28 cellular contexts compared by ENCODE assay signal in the genomic region with DNA sequence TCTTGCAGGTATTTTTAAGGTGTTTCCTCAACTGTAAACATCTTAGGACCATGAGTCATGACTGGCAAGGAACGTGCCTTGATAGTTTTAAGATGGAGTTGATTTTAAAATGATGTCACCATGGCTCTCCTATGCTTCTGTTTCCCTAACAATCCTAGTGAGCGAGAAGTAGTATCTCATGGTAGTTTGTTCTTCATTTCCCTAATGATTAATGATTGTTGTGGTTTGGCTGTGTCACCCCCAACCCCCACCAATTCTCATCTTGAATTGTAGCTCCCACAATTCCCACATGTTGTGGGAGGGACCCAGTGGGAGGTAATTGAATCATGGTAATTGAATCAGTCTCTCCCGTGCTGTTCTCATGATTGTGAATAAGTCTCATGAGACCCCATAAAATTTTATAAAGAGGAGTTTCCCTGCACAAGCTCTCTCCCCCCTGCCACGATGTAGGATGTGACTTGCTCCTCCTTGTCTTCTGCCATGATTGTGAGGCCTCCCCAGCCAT. TPM values are rescaled to one million over a fixed set of nuclear protein-coding genes. Genes with fewer than 3 reads are reported as not detected.
A peak's percentile ranks its signal among the peaks of the same experiment; 100 is the strongest.
DNase-seq lines count a peak whose midpoint lies in the region; ATAC-seq lines count a peak whose summit lies in the region.
"Had no signal": no experiment of that assay in that cellular context is flagged by ENCODE, and none has a peak within 500 bp of the region (broad histone marks: within the 10 kb centered on the region; RNA-seq: fewer than 3 reads in every experiment).

No MANE protein-coding gene starts in this region.

- H2AFZ ChIP-seq in mesenchymal stem cell (ENCODE audit: low read depth, low read length): no peak overlapping the region
- H2AFZ ChIP-seq: parathyroid adenoma had no signal

- H3K9ac ChIP-seq in mesenchymal stem cell (ENCODE audit: low read length): peak overlapping the region; percentile 42
- H3K9ac ChIP-seq: BLaER1 treated with 17β-estradiol and CSF1 and Interleukin-3, amounts not matched to agents 10 nM and 100 nM; parathyroid adenoma had no signal

- H3K4me2 ChIP-seq in mesenchymal stem cell (ENCODE audit: low read length, poor library complexity, severe bottlenecking): no peak overlapping the region
- H3K4me2 ChIP-seq: BLaER1 treated with 17β-estradiol and CSF1 and Interleukin-3, amounts not matched to agents 10 nM and 100 nM had no signal

- no peak overlapping the region for H2BK12ac ChIP-seq in mesenchymal stem cell (ENCODE audit: low read length in 2 of 2)

- no peak overlapping the region for H3K4ac ChIP-seq in mesenchymal stem cell (ENCODE audit: low read depth in 1 of 2, low read length in 2 of 2)

- no peak overlapping the region for H2BK15ac ChIP-seq in mesenchymal stem cell (ENCODE audit: low read depth, poor library complexity, severe bottlenecking)

- H2BK120ac ChIP-seq in mesenchymal stem cell (ENCODE audit: low read depth, low read length): no peak overlapping the region

- no peak overlapping the region for H3K27ac ChIP-seq in mesenchymal stem cell (ENCODE audit: low read length, poor library complexity, severe bottlenecking)
- H3K27ac ChIP-seq: BLaER1 treated with 17β-estradiol and CSF1 and Interleukin-3, amounts not matched to agents 10 nM and 100 nM; breast epithelium; colonic mucosa; parathyroid adenoma; SJSA1; testis had no signal

- no peaks in the 10 kb centered on the region for H3K79me1 ChIP-seq in mesenchymal stem cell (replicated peaks; ENCODE audit: low read length, poor library complexity, severe bottlenecking)

- no peak overlapping the region for H4K91ac ChIP-seq in mesenchymal stem cell (ENCODE audit: low read length)

- no peak overlapping the region for H3K23ac ChIP-seq in mesenchymal stem cell (ENCODE audit: low read length in 2 of 2)

- no peak overlapping the region for H2AK5ac ChIP-seq in mesenchymal stem cell (ENCODE audit: low read length, severe bottlenecking)

- H3K9me3 ChIP-seq in mesenchymal stem cell (ENCODE audit: control insufficient read depth, low read length): peaks cover 6% of the 10 kb centered on the region
- H3K9me3 ChIP-seq: breast epithelium, colonic mucosa, testis had no signal

- H3K4me3 ChIP-seq in mesenchymal stem cell (ENCODE audit: insufficient read depth in 1 of 2, low read depth in 1 of 2, low read length in 2 of 2): no peak overlapping the region
- H3K4me3 ChIP-seq: BLaER1 treated with 17β-estradiol and CSF1 and Interleukin-3, amounts not matched to agents 10 nM and 100 nM; breast epithelium; colonic mucosa; SJSA1; testis had no signal

- no peak overlapping the region for H3K18ac ChIP-seq in mesenchymal stem cell (ENCODE audit: low read depth in 1 of 2, low read length in 2 of 2)

- 48% methylated on average over 3 of the region's 4 CpGs for WGBS in mesenchymal stem cell

- H3K14ac ChIP-seq in mesenchymal stem cell (ENCODE audit: low read length in 2 of 2): no peak overlapping the region

- H3K27me3 ChIP-seq in mesenchymal stem cell (ENCODE audit: control insufficient read depth in 1 of 2, insufficient read depth in 1 of 2, low read length in 2 of 2): peaks cover 6 to 24% of the 10 kb centered on the region in 2 experiments
- H3K27me3 ChIP-seq: BLaER1 treated with 17β-estradiol and CSF1 and Interleukin-3, amounts not matched to agents 10 nM and 100 nM; breast epithelium; colonic mucosa; SJSA1; testis had no signal

- H3K4me1 ChIP-seq in mesenchymal stem cell (ENCODE audit: control insufficient read depth, insufficient read depth, low read depth, low read length): peaks cover 4% of the 10 kb centered on the region
- H3K4me1 ChIP-seq: breast epithelium, colonic mucosa, parathyroid adenoma had no signal

- no peaks in the 10 kb centered on the region for H3K36me3 ChIP-seq in mesenchymal stem cell (ENCODE audit: control insufficient read depth in 1 of 2, insufficient read depth in 2 of 2, low read depth in 1 of 2, low read length in 2 of 2)
- H3K36me3 ChIP-seq: BLaER1 treated with 17β-estradiol and CSF1 and Interleukin-3, amounts not matched to agents 10 nM and 100 nM; breast epithelium; colonic mucosa; SJSA1 had no signal

- peak; percentile 28 for ATAC-seq in esophagus mucosa
- ATAC-seq in HG02938 (IDR thresholded peaks at IDR 0.05; ENCODE audit: unreplicated experiment): no peak
- no peak for ATAC-seq in GM19467 (IDR thresholded peaks at IDR 0.05; ENCODE audit: unreplicated experiment)
- no peak for ATAC-seq in GM18520 (IDR thresholded peaks at IDR 0.05; ENCODE audit: unreplicated experiment)
- ATAC-seq: activated CD4-positive, alpha-beta T cell treated with anti-CD3 and anti-CD28 coated beads for 36 hours; left ventricle myocardium superior; natural killer cell; sciatic nerve; T-cell had no signal

- no peak overlapping the region for H4K8ac ChIP-seq in mesenchymal stem cell (ENCODE audit: low read length)

- DNase-seq in EH (ENCODE audit: low read depth) (peak; percentile 33), T1000 (lab: John Stamatoyannopoulos, UW) (peak; percentile 16), mesenchymal stem cell (no peak), GOT3 (lab: John Stamatoyannopoulos, UW) (no peak)
- DNase-seq: activated CD4-positive, alpha-beta T cell treated with anti-CD3 and anti-CD28 coated beads for 36 hours; activated CD8-positive, alpha-beta memory T cell treated with anti-CD3 and anti-CD28 coated beads for 24 hours; activated gamma-delta T cell; activated T-cell treated with anti-CD3 and anti-CD28 coated beads, Interleukin-2, amount 50 U/mL, for 1 hour; Calu3; colonic mucosa; foreskin fibroblast; HCEC 1CT; left ventricle myocardium superior; midbrain; natural killer cell; NCI-H524 treated with DMSO at 0.1 percent for 48 hours; stimulated activated naive CD4-positive, alpha-beta T cell treated with Interleukin-2 at 50 U/mL for 16 hours; T-cell; testis had no signal

- no peak overlapping the region for H2BK5ac ChIP-seq in mesenchymal stem cell (ENCODE audit: low read depth, low read length, poor library complexity, severe bottlenecking)

RNA-seq across cellular contexts. Expression of a gene that starts 16.8 kb away (rescaled TPM):
- not detected for total RNA-seq in esophagus mucosa
- polyA plus RNA-seq in mesenchymal stem cell (2013, experiment 1 of 2): not detected
- not detected for polyA plus RNA-seq in mesenchymal stem cell (2013, experiment 2 of 2)
- total RNA-seq: activated CD4-positive, alpha-beta T cell treated with anti-CD3 and anti-CD28 coated beads for 36 hours; left ventricle myocardium superior; natural killer cell; sciatic nerve; SJSA1 had no signal

RNA-seq across cellular contexts. Expression of a gene that starts 34.0 kb away (rescaled TPM):
- 2.1 TPM for total RNA-seq in esophagus mucosa
- 1.3 TPM for polyA plus RNA-seq in mesenchymal stem cell (2013, experiment 1 of 2)
- 1.1 TPM for polyA plus RNA-seq in mesenchymal stem cell (2013, experiment 2 of 2)

Comparison
In these comparisons a context has a peak if more than half of its experiments do, and no peak if none do; other contexts are left out.
1. DNase-seq: peak in EH (single experiment) and T1000 (single experiment); none in mesenchymal stem cell (single experiment) and GOT3 (single experiment).